In the genomic region with DNA sequence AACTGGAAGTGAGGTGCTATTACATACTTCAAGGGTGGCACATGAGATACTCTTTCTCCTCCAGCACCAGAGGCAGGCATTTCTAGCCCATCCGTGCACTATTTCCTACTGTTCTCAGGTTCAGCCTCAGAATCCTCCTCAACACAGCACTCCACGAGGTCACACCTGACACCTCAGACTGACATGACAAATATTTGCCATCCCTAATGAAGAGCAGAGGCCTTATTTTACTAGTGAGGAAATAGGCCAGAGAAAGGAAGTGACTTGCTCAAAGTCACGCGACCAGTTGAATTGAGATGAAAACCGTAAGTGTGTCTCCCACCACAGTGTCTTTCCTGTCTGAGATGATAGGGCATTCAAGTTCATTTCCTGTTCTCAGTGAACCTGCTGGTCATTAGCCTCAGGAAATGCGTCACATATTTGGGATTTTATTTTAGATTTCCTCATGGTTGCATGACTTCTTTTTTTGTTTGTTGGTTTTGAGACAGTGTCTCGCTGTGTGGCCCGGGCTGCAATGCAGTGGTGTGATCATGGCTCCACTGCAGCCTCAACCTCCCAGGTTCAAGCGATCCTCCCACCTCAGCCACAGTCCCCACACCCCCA, we compare ENCODE assay signal across 8 cellular contexts. TPM values are rescaled to one million over a fixed set of nuclear protein-coding genes. Genes with fewer than 3 reads are reported as not detected.
A peak's percentile ranks its signal among the peaks of the same experiment; 100 is the strongest.
DNase-seq lines count a peak whose midpoint lies in the region; ATAC-seq lines count a peak whose summit lies in the region.

No MANE protein-coding gene starts in this region.

- no peaks in the 10 kb centered on the region for H3K36me3 Mint-ChIP-seq in CD8-positive, alpha-beta memory T cell
- no peaks in the 10 kb centered on the region for H3K36me3 Mint-ChIP-seq in activated CD4-positive, alpha-beta memory T cell treated with anti-CD3 and anti-CD28 coated beads, Interleukin-2, amount 10 ng/mL, durations not matched to agents 7 days and 5 days (ENCODE audit: low read depth)

- peaks cover 24% of the 10 kb centered on the region for H3K4me1 ChIP-seq in CD8-positive, alpha-beta memory T cell (ENCODE audit: insufficient read depth, low read length)

- CTCF ChIA-PET in CD8-positive, alpha-beta memory T cell (lab: Charles Lee) = interaction anchor here (1.6 to 2.7 kb wide), 2 partner anchors 16 to 135 kb away, joined by 10 to 11 read pairs; no protein-coding TSS in a partner anchor
- CTCF ChIA-PET in activated CD4-positive, alpha-beta memory T cell treated with anti-CD3 and anti-CD28 coated beads, Interleukin-2, amount 10 ng/mL, durations not matched to agents 7 days and 5 days (lab: Charles Lee) = interaction anchor here (1.6 kb wide), 1 partner anchor 17 kb away, joined by 6 read pairs; no protein-coding TSS in a partner anchor

- H3K4me1 Mint-ChIP-seq in CD8-positive, alpha-beta memory T cell = peaks cover 19 to 23% (median 21%) of the 10 kb centered on the region in 3 donors
- peaks cover 24% of the 10 kb centered on the region for H3K4me1 Mint-ChIP-seq in activated CD4-positive, alpha-beta memory T cell treated with anti-CD3 and anti-CD28 coated beads, Interleukin-2, amount 10 ng/mL, durations not matched to agents 7 days and 5 days

- H3K27ac Mint-ChIP-seq in CD8-positive, alpha-beta memory T cell = peak overlapping the region; percentile 90 to 99 (median 98)
- peak overlapping the region; percentile 88 for H3K27ac Mint-ChIP-seq in activated CD4-positive, alpha-beta memory T cell treated with anti-CD3 and anti-CD28 coated beads, Interleukin-2, amount 10 ng/mL, durations not matched to agents 7 days and 5 days

- peak; percentile 53 to 88 (median 77) for DNase-seq in CD8-positive, alpha-beta memory T cell
- DNase-seq in KBM-7 (peak; percentile 91), AG08396 (ENCODE audit: low spot score) (no peak)
- DNase-seq in activated CD4-positive, alpha-beta memory T cell treated with anti-CD3 and anti-CD28 coated beads, Interleukin-2, amount 10 ng/mL, durations not matched to agents 7 days and 5 days = peak; percentile 67
- peak; percentile 14 to 44 for DNase-seq in stimulated activated CD4-positive, alpha-beta T cell treated with anti-CD3 and anti-CD28 coated beads, Interleukin-4, amount 100 ng/mL, for 4 hours

- H3K9me3 Mint-ChIP-seq in CD8-positive, alpha-beta memory T cell = no peaks in the 10 kb centered on the region
- no peaks in the 10 kb centered on the region for H3K9me3 Mint-ChIP-seq in activated CD4-positive, alpha-beta memory T cell treated with anti-CD3 and anti-CD28 coated beads, Interleukin-2, amount 10 ng/mL, durations not matched to agents 7 days and 5 days

- no peaks in the 10 kb centered on the region for H3K27me3 ChIP-seq in CD8-positive, alpha-beta memory T cell (ENCODE audit: insufficient read depth, low read length, poor library complexity, severe bottlenecking)

- peak overlapping the region; percentile 64 for H3K27ac ChIP-seq in CD8-positive, alpha-beta memory T cell (ENCODE audit: low read depth, low read length)

- in situ Hi-C loops in KBM-7 (cut with MboI; ENCODE audit: low pct_unique_long_range_greater_than_20kb, low sequenced_read_pairs) = loop anchor here (10.0 kb wide), 1 partner anchor 123 kb away; no protein-coding TSS in a partner anchor

- H3K9me3 ChIP-seq in CD8-positive, alpha-beta memory T cell (ENCODE audit: low read length) = no peaks in the 10 kb centered on the region

- H3K4me3 Mint-ChIP-seq in CD8-positive, alpha-beta memory T cell = peak overlapping the region; percentile 3 to 74 (median 51)
- no peak overlapping the region for H3K4me3 Mint-ChIP-seq in activated CD4-positive, alpha-beta memory T cell treated with anti-CD3 and anti-CD28 coated beads, Interleukin-2, amount 10 ng/mL, durations not matched to agents 7 days and 5 days

- peak; percentile 40 for ATAC-seq in esophagus mucosa
- ATAC-seq in HG03439 (IDR thresholded peaks at IDR 0.05; ENCODE audit: unreplicated experiment) = no peak
- no peak for ATAC-seq in HG03571 (IDR thresholded peaks at IDR 0.05; ENCODE audit: unreplicated experiment)

- no peaks in the 10 kb centered on the region for H3K36me3 ChIP-seq in CD8-positive, alpha-beta memory T cell (ENCODE audit: insufficient read depth, low read length)

- H3K4me3 ChIP-seq in CD8-positive, alpha-beta memory T cell (ENCODE audit: low read length) = no peak overlapping the region

- peaks cover 0 to 2% of the 10 kb centered on the region in 2 donors for H3K27me3 Mint-ChIP-seq in CD8-positive, alpha-beta memory T cell
- peaks cover 1% of the 10 kb centered on the region for H3K27me3 Mint-ChIP-seq in activated CD4-positive, alpha-beta memory T cell treated with anti-CD3 and anti-CD28 coated beads, Interleukin-2, amount 10 ng/mL, durations not matched to agents 7 days and 5 days

- POLR2A ChIA-PET in CD8-positive, alpha-beta memory T cell (lab: Charles Lee) = no interaction called here
- POLR2A ChIA-PET in activated CD4-positive, alpha-beta memory T cell treated with anti-CD3 and anti-CD28 coated beads, Interleukin-2, amount 10 ng/mL, durations not matched to agents 7 days and 5 days (lab: Charles Lee) = interaction anchor here (1.0 kb wide), 1 partner anchor 263 kb away, joined by 3 read pairs; the partner anchor contains the start of gene RPL23A

RNA-seq across cellular contexts. Expression of gene SEZ6, which starts 23.5 kb away (rescaled TPM):
- total RNA-seq in CD8-positive, alpha-beta memory T cell = not detected
- 1.6 TPM for polyA plus RNA-seq in CD8-positive, alpha-beta memory T cell
- total RNA-seq in activated CD4-positive, alpha-beta memory T cell treated with anti-CD3 and anti-CD28 coated beads, Interleukin-2, amount 10 ng/mL, durations not matched to agents 7 days and 5 days = not detected
- not detected for total RNA-seq in esophagus mucosa

RNA-seq across cellular contexts. Expression of gene PHF12, which starts 31.0 kb away (rescaled TPM):
- total RNA-seq in CD8-positive, alpha-beta memory T cell = 10 to 100 TPM; 58.1 to 62.1 TPM
- 11.6 TPM for polyA plus RNA-seq in CD8-positive, alpha-beta memory T cell
- 10 to 100 TPM; 75.6 to 78.8 TPM for total RNA-seq in activated CD4-positive, alpha-beta memory T cell treated with anti-CD3 and anti-CD28 coated beads, Interleukin-2, amount 10 ng/mL, durations not matched to agents 7 days and 5 days
- total RNA-seq in esophagus mucosa = 14.2 TPM
